In the genomic region with DNA sequence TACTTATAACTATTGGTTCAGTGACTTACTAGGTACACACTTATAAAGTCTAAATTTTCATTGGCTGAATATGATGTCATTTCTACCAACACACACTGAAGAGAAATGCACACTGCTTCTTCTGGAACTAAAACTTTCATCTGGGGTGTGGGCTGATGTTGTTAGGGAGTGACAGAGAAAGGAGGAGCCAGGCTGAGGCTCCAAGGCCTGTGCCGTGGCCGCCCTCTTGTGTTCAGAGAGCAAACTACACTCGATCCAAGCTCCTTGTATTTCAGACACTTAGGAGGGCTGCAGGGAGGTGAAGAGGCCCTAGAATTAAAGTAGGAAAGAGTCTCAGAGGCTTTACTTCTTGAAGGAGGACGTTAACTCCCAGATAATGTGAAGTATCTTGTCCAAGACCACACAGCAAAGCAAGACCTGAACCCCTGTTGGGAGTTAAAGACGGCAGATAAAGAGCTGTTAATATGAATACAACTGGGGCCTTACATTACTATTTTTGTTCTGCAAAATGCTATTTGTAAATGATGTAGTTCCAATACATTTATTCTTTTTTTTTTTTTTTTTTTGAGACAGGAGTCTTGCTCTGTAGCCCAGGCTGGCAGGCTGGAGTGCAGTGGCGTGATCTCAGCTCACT, we compare ENCODE assay signal across 8 cellular contexts.
DNase-seq lines count a peak whose midpoint lies in the region; ATAC-seq, FAIRE-seq and TF ChIP-seq lines count a peak whose summit lies in the region.

No MANE protein-coding gene starts in this region.

- H3K56ac ChIP-seq in H1 (replicated peaks; ENCODE audit: insufficient read length, low read depth, low read length): no peak overlapping the region

- H3K4me3 ChIP-seq in CD4-positive, alpha-beta memory T cell (ENCODE audit: low read length in 2 of 2): no peak overlapping the region
- no peak overlapping the region for H3K4me3 ChIP-seq in H1 (ENCODE audit: extremely low read depth in 1 of 4, insufficient read depth in 2 of 4, low read depth in 3 of 4, low read length in 4 of 4)

- TF ChIP-seq RAD21 in H1 (IDR thresholded peaks at IDR 0.05 in 1 of 2, conservative IDR thresholded peaks at IDR 0.05 in 1 of 2; ENCODE audit: low read depth in 2 of 2, low read length in 2 of 2): peak; percentile 80 to 85

- H3K23me2 ChIP-seq in H1 (ENCODE audit: low read depth, low read length): no peaks in the 10 kb centered on the region

- no peak overlapping the region for H2AK5ac ChIP-seq in H1 (ENCODE audit: low read depth, low read length)

- H3K9me3 Mint-ChIP-seq in CD4-positive, alpha-beta memory T cell: no peaks in the 10 kb centered on the region
- H3K9me3 Mint-ChIP-seq in mesothelial cell of epicardium: no peaks in the 10 kb centered on the region

- no peaks in the 10 kb centered on the region for H3K79me2 ChIP-seq in H1 (ENCODE audit: control insufficient read depth in 1 of 2, insufficient read depth in 2 of 2, low read length in 2 of 2)

- intact Hi-C loops in CD4-positive, alpha-beta memory T cell (cut with micrococcal nuclease): loop anchor here (1.0 to 2.0 kb wide), 4 partner anchors 32 to 137 kb away; a partner anchor contains a TSS

- H4K20me1 ChIP-seq in H1 (replicated peaks in 1 of 2; ENCODE audit: control insufficient read depth in 1 of 2, insufficient read depth in 2 of 2, low read length in 2 of 2): no peaks in the 10 kb centered on the region

- ATAC-seq in HG03442 (IDR thresholded peaks at IDR 0.05; ENCODE audit: unreplicated experiment): peak; percentile 79

- H4K8ac ChIP-seq in H1 (ENCODE audit: extremely low read depth, insufficient read depth, low read length): no peak overlapping the region

- H2BK5ac ChIP-seq in H1 (ENCODE audit: low read depth, low read length): no peak overlapping the region

- no peak overlapping the region for H3K4ac ChIP-seq in H1 (replicated peaks; ENCODE audit: insufficient read length, low read depth, low read length)

- H3K79me1 ChIP-seq in H1 (ENCODE audit: low read depth, low read length): no peaks in the 10 kb centered on the region

- peaks cover 11% of the 10 kb centered on the region for H3K4me1 ChIP-seq in CD4-positive, alpha-beta memory T cell (ENCODE audit: insufficient read depth, low read length)
- peaks cover 11 to 20% (median 17%) of the 10 kb centered on the region in 4 experiments for H3K4me1 ChIP-seq in H1 (replicated peaks in 1 of 4; ENCODE audit: control insufficient read depth in 3 of 4, insufficient read depth in 4 of 4, low read length in 3 of 4)

- TF ChIP-seq POLR2A in H1 (IDR thresholded peaks at IDR 0.05; ENCODE audit: control extremely low read depth in 1 of 2, low read depth in 2 of 2, low read length in 2 of 2): no peak

- TF ChIP-seq EP300 in H1 (IDR thresholded peaks at IDR 0.05; ENCODE audit: borderline replicate concordance in 1 of 2, low read depth in 2 of 2, low read length in 2 of 2): no peak

- no peak overlapping the region for H3K4me3 Mint-ChIP-seq in CD4-positive, alpha-beta memory T cell
- H3K4me3 Mint-ChIP-seq in mesothelial cell of epicardium: no peak overlapping the region

- H4K91ac ChIP-seq in H1 (replicated peaks; ENCODE audit: insufficient read length, low read length): no peak overlapping the region

- no peak overlapping the region for H2AFZ ChIP-seq in H1 (ENCODE audit: low read length)

- POLR2A ChIA-PET in CD4-positive, alpha-beta memory T cell (lab: Charles Lee; ENCODE audit: partially characterized antibody): interaction anchor here (1.0 to 1.5 kb wide), 4 partner anchors 26 to 138 kb away, joined by 3 to 6 read pairs (median 3); a partner anchor contains a TSS
- POLR2A ChIA-PET in H1 (lab: Charles Lee; ENCODE audit: partially characterized antibody): interaction anchor here (0.6 kb wide), 1 partner anchor 176 kb away, joined by 4 read pairs; no protein-coding TSS in a partner anchor

- no peak overlapping the region for H3K4me2 ChIP-seq in H1 (ENCODE audit: insufficient read depth in 1 of 2, low read depth in 2 of 2, low read length in 2 of 2)

- no peak overlapping the region for H3K23ac ChIP-seq in H1 (ENCODE audit: insufficient read length)

- no peak overlapping the region for H3K14ac ChIP-seq in H1 (ENCODE audit: insufficient read length)

- peaks cover 18% of the 10 kb centered on the region for H3K36me3 ChIP-seq in CD4-positive, alpha-beta memory T cell (ENCODE audit: insufficient read depth, low read length)
- peaks cover 0 to 8% (median 4%) of the 10 kb centered on the region in 4 experiments; a peak in 6 of 8 replicates for H3K36me3 ChIP-seq in H1 (ENCODE audit: control insufficient read depth in 2 of 4, insufficient read depth in 4 of 4, low read length in 3 of 4)

- no peak overlapping the region for H3K18ac ChIP-seq in H1 (ENCODE audit: extremely low read depth, low read length)

- no peak overlapping the region for H2BK20ac ChIP-seq in H1 (ENCODE audit: low read length)

- no peaks in the 10 kb centered on the region for H3K27me3 Mint-ChIP-seq in CD4-positive, alpha-beta memory T cell
- no peaks in the 10 kb centered on the region for H3K27me3 Mint-ChIP-seq in mesothelial cell of epicardium (ENCODE audit: low read depth)

- CTCF ChIA-PET in CD4-positive, alpha-beta memory T cell (lab: Charles Lee; ENCODE audit: partially characterized antibody): interaction anchor here (0.5 to 10.4 kb wide), 33 partner anchors 8 to 700 kb away, joined by 3 to 188 read pairs (median 5); a partner anchor contains a TSS
- CTCF ChIA-PET in H1 (lab: Charles Lee; ENCODE audit: partially characterized antibody): interaction anchor here (0.6 to 11.1 kb wide), 54 partner anchors 8 to 1714 kb away, joined by 3 to 180 read pairs (median 4); a partner anchor contains a TSS

- H3K27ac ChIP-seq in CD4-positive, alpha-beta memory T cell (ENCODE audit: low read depth, low read length): no peak overlapping the region
- H3K27ac ChIP-seq in H1 (ENCODE audit: low read depth, low read length): no peak overlapping the region

- H3K27ac Mint-ChIP-seq in CD4-positive, alpha-beta memory T cell: peak overlapping the region in 5 of 7 donors; percentile 3 to 37 (median 19)
- H3K27ac Mint-ChIP-seq in mesothelial cell of epicardium: peak overlapping the region; percentile 86

- WGBS in H1 (ENCODE audit: extremely low coverage in 1 of 2, insufficient coverage in 1 of 2, insufficient read length in 1 of 2, insufficient replicate concordance in 2 of 2, low coverage in 1 of 2, low lambda C conversion rate in 2 of 2, missing lambda C conversion rate in 1 of 2), 2 experiments: 31% methylated on average over 6 of the region's 6 CpGs; no CpG with 5 or more reads in 1 of the 2 experiments

- H3K27me3 ChIP-seq in CD4-positive, alpha-beta memory T cell (ENCODE audit: insufficient read depth, low read length): no peaks in the 10 kb centered on the region
- H3K27me3 ChIP-seq in H1 (replicated peaks in 1 of 4; ENCODE audit: control insufficient read depth in 3 of 4, extremely low read depth in 1 of 4, insufficient read depth in 3 of 4, low read length in 3 of 4): no peaks in the 10 kb centered on the region

- no peaks in the 10 kb centered on the region for H3K9me3 ChIP-seq in CD4-positive, alpha-beta memory T cell (ENCODE audit: control insufficient read depth in 1 of 2, low read length in 2 of 2)
- H3K9me3 ChIP-seq in H1 (ENCODE audit: insufficient read depth in 2 of 2, low read depth in 1 of 2, low read length in 1 of 2): peaks cover 4 to 6% of the 10 kb centered on the region in 2 experiments; a peak in 2 of 4 replicates

- no peak overlapping the region for H3K9ac ChIP-seq in H1 (replicated peaks in 1 of 4; ENCODE audit: extremely low read depth in 1 of 4, low read depth in 3 of 4, low read length in 3 of 4)

- H4K5ac ChIP-seq in H1 (ENCODE audit: insufficient read length, low read depth, low read length): no peak overlapping the region

- DNase-seq in CD4-positive, alpha-beta memory T cell: peak; percentile 72 to 77 (median 75)
- peak; percentile 71 for DNase-seq in GM19240 (ENCODE audit: insufficient read length, low spot score)
- DNase-seq in NOMO-1 (lab: John Stamatoyannopoulos, UW; ENCODE audit: unreplicated experiment in 2 of 2): peak; percentile 74 to 77
- peak; percentile 55 to 58 for DNase-seq in activated CD8-positive, alpha-beta memory T cell treated with anti-CD3 and anti-CD28 coated beads for 4 hours (ENCODE audit: low read depth in 2 of 2)
- peak; percentile 39 to 95 for DNase-seq in H1 (ENCODE audit: low read depth in 1 of 2, low spot score in 2 of 2)
- DNase-seq in mesothelial cell of epicardium (ENCODE audit: low spot score in 2 of 2, unreplicated experiment in 2 of 2): peak; percentile 55 to 79
- DNase-seq in stimulated activated CD8-positive, alpha-beta memory T cell treated with anti-CD3 and anti-CD28 coated beads, Interleukin-4, amount 100 ng/mL, for 4 hours (ENCODE audit: low read depth in 2 of 2, low spot score in 1 of 2): peak; percentile 40 to 69

- peak; percentile 42 for FAIRE-seq in H1 (lab: Jason Lieb, UNC)

- peaks cover 36 to 41% of the 10 kb centered on the region in 2 donors for H3K36me3 Mint-ChIP-seq in CD4-positive, alpha-beta memory T cell
- peaks cover 42% of the 10 kb centered on the region for H3K36me3 Mint-ChIP-seq in mesothelial cell of epicardium

- TF ChIP-seq CTCF in H1 (IDR thresholded peaks at IDR 0.05; ENCODE audit: control extremely low read depth in 1 of 3, insufficient read depth in 1 of 3, low read depth in 1 of 3, low read length in 3 of 3) (peak; percentile 72 to 89 (median 85)), mesothelial cell of epicardium (IDR thresholded peaks at IDR 0.05; ENCODE audit: unreplicated experiment) (peak; percentile 69)

- H3K4me1 Mint-ChIP-seq in CD4-positive, alpha-beta memory T cell: peaks cover 6 to 19% (median 11%) of the 10 kb centered on the region in 4 donors
- peaks cover 37% of the 10 kb centered on the region for H3K4me1 Mint-ChIP-seq in mesothelial cell of epicardium

- no peak overlapping the region for H2BK120ac ChIP-seq in H1 (replicated peaks; ENCODE audit: low read depth, low read length)

- no peak overlapping the region for H2BK12ac ChIP-seq in H1 (ENCODE audit: low read depth, low read length)

- H2BK15ac ChIP-seq in H1 (ENCODE audit: low read length): no peak overlapping the region

TF ChIP-seq in H1, 55 proteins besides CTCF, POLR2A, EP300 and RAD21:
- TF ChIP-seq CHD2 (IDR thresholded peaks at IDR 0.05; ENCODE audit: low read length) (no peak), TAF1 (IDR thresholded peaks at IDR 0.05; ENCODE audit: low read depth, low read length) (no peak), SIN3A (conservative IDR thresholded peaks at IDR 0.05 in 1 of 2, IDR thresholded peaks at IDR 0.05 in 1 of 2; ENCODE audit: low read depth in 1 of 2, low read length in 2 of 2) (peak in 1 of 2 experiments; percentile 40; a peak in 1 of 4 replicates), SIRT6 (IDR thresholded peaks at IDR 0.05; ENCODE audit: low read length) (no peak), BCL11A (IDR thresholded peaks at IDR 0.05; ENCODE audit: low read depth in 2 of 2, low read length in 2 of 2) (no peak), YY1 (IDR thresholded peaks at IDR 0.05; ENCODE audit: low read depth, low read length) (no peak), SIX5 (IDR thresholded peaks at IDR 0.05; ENCODE audit: low read depth, low read length) (no peak)
